Comparison of ENCODE assay signal across 24 cellular contexts in genomic region chr17:41762841-41763240, GRCh38. TPM values are rescaled to one million over a fixed set of nuclear protein-coding genes. Genes with fewer than 3 reads are reported as not detected.
"Had no signal": no experiment of that assay in that cellular context is flagged by ENCODE, and none has a peak within 500 bp of the region (broad histone marks: within the 10 kb centered on the region; RNA-seq: fewer than 3 reads in every experiment).

No MANE protein-coding gene starts in this region.

- H3K27me3 Mint-ChIP-seq: activated naive CD8-positive, alpha-beta T cell; activated T-cell treated with anti-CD3 and anti-CD28 coated beads, Interleukin-2, amount 50 U/mL, for 24 hours had no signal

- H3K4me1 Mint-ChIP-seq: WTC11 had no signal

- ATAC-seq: activated CD8-positive, alpha-beta T cell treated with anti-CD3 and anti-CD28 coated beads, Interleukin-2, amount 10 ng/mL, durations not matched to agents 7 days and 5 days; K562; T-helper 17 cell; WTC11 had no signal

- H3K27ac Mint-ChIP-seq: activated CD8-positive, alpha-beta T cell treated with anti-CD3 and anti-CD28 coated beads, Interleukin-2, amount 10 ng/mL, durations not matched to agents 7 days and 5 days; activated naive CD8-positive, alpha-beta T cell; activated T-cell treated with anti-CD3 and anti-CD28 coated beads, Interleukin-2, amount 50 U/mL, for 24 hours; activated T-helper 1 cell treated with anti-CD3 and anti-CD28 coated beads, Interleukin-12 subunit alpha, Interleukin-12 subunit beta, Interleukin-2, Interleukin-4 antibody, amounts not matched to agents 30 ng/mL and 10 ng/mL and 1 ng/mL, durations not matched to agents 14 hours and 24 hours and 36 hours; T-helper 17 cell; WTC11 had no signal

- H3K9me3 Mint-ChIP-seq: activated T-cell treated with anti-CD3 and anti-CD28 coated beads, Interleukin-2, amount 50 U/mL, for 24 hours; activated T-helper 1 cell treated with anti-CD3 and anti-CD28 coated beads, Interleukin-12 subunit alpha, Interleukin-12 subunit beta, Interleukin-2, Interleukin-4 antibody, amounts not matched to agents 30 ng/mL and 10 ng/mL and 1 ng/mL, durations not matched to agents 14 hours and 24 hours and 36 hours; WTC11 had no signal

- H3K27ac ChIP-seq: brain microvascular endothelial cell, cardiac muscle cell had no signal

- H3K27me3 ChIP-seq: brain microvascular endothelial cell, cardiac muscle cell had no signal

- H3K36me3 Mint-ChIP-seq: activated naive CD8-positive, alpha-beta T cell had no signal

- H3K4me3 ChIP-seq: cardiac muscle cell, K562 had no signal

- H3K4me3 Mint-ChIP-seq: activated CD8-positive, alpha-beta T cell treated with anti-CD3 and anti-CD28 coated beads, Interleukin-2, amount 10 ng/mL, durations not matched to agents 7 days and 5 days; activated naive CD8-positive, alpha-beta T cell; activated T-cell treated with anti-CD3 and anti-CD28 coated beads, Interleukin-2, amount 50 U/mL, for 24 hours; activated T-helper 1 cell treated with anti-CD3 and anti-CD28 coated beads, Interleukin-12 subunit alpha, Interleukin-12 subunit beta, Interleukin-2, Interleukin-4 antibody, amounts not matched to agents 30 ng/mL and 10 ng/mL and 1 ng/mL, durations not matched to agents 14 hours and 24 hours and 36 hours; WTC11 had no signal

- DNase-seq: activated CD4-positive, alpha-beta T cell treated with anti-CD3 and anti-CD28 coated beads for 48 hours; activated CD4-positive, alpha-beta T cell treated with anti-CD3 and anti-CD28 coated beads, Interleukin-2, amount 50 U/mL, for 4 hours; activated CD4-positive, CD25-positive, alpha-beta regulatory T cell treated with anti-CD3 and anti-CD28 coated beads, Interleukin-2, amount 50 U/mL, for 72 hours; activated CD8-positive, alpha-beta T cell treated with anti-CD3 and anti-CD28 coated beads, Interleukin-2, amount 10 ng/mL, durations not matched to agents 7 days and 5 days; activated effector memory CD4-positive, alpha-beta T cell treated with Interleukin-2 at 50 U/mL for 16 hours; activated naive CD4-positive, alpha-beta T cell; activated T-cell treated with anti-CD3 and anti-CD28 coated beads, Interleukin-2, amount 50 U/mL, for 24 hours; brain microvascular endothelial cell; Karpas-422; MM.1S; NCI-H1105; NCI-H1436; NCI-H1694 treated with DMSO at 0.1 percent for 48 hours; NCI-H2029 treated with DMSO at 0.1 percent for 48 hours; NCI-H510A treated with DMSO at 0.1 percent for 48 hours; SHP77 treated with DMSO at 0.1 percent for 48 hours; T-helper 17 cell; T-helper 9 cell had no signal

RNA-seq across cellular contexts. Expression of gene HAP1, which starts 28.4 kb away (rescaled TPM):
- total RNA-seq: activated T-helper 1 cell treated with anti-CD3 and anti-CD28 coated beads, Interleukin-12 subunit alpha, Interleukin-12 subunit beta, Interleukin-2, Interleukin-4 antibody, amounts not matched to agents 30 ng/mL and 10 ng/mL and 1 ng/mL, durations not matched to agents 14 hours and 24 hours and 36 hours had no signal
- polyA plus RNA-seq: K562 had no signal

RNA-seq across cellular contexts. Expression of gene FKBP10, which starts 50.0 kb away (rescaled TPM):
- total RNA-seq: activated CD8-positive, alpha-beta T cell treated with anti-CD3 and anti-CD28 coated beads, Interleukin-2, amount 10 ng/mL, durations not matched to agents 7 days and 5 days; T-helper 17 cell had no signal

RNA-seq across cellular contexts. Expression of gene GAST, which starts 50.7 kb away (rescaled TPM):
- total RNA-seq: activated CD8-positive, alpha-beta T cell treated with anti-CD3 and anti-CD28 coated beads, Interleukin-2, amount 10 ng/mL, durations not matched to agents 7 days and 5 days; activated T-helper 1 cell treated with anti-CD3 and anti-CD28 coated beads, Interleukin-12 subunit alpha, Interleukin-12 subunit beta, Interleukin-2, Interleukin-4 antibody, amounts not matched to agents 30 ng/mL and 10 ng/mL and 1 ng/mL, durations not matched to agents 14 hours and 24 hours and 36 hours; cardiac muscle cell; K562; SK-MEL-5; T-helper 17 cell; WTC11 had no signal
- polyA plus RNA-seq: cardiac muscle cell, K562 had no signal
